9 cellular contexts compared by ENCODE assay signal in the genomic region with DNA sequence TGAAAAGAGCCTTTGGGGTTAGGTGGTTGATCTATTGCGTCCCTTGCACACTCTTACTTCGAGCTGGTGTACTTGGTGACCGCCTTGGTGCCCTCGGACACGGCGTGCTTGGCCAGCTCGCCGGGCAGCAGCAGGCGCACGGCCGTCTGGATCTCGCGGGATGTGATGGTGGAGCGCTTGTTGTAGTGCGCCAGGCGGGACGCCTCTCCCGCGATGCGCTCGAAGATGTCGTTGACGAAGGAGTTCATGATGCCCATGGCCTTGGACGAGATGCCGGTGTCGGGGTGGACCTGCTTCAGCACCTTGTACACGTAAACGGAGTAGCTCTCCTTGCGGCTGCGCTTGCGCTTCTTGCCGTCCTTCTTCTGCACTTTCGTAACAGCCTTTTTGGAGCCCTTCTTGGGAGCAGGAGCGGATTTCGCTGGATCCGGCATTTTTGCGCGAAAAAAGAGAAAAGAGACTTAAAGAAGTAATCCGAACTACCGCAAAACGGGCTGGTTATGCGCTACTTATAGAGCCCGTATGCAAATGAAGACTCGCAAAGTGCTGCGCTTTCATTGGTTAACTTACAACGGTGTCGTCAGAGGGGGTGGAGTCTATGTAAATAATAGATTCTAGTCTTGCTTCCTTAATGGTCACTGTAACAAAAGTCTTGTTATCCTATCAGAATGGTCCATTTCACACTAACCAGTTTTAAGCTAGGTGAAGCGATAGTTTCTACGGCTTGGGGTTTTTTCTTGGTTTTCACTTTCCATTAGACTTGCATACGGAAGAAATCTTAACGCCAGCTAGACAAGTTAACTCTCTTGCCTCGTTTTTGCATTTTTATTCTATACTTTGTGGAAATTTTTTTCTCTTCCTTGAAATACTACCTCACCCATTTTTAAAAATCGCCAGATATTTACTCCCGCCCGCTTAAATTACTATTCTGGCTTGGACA. TPM values are rescaled to one million over a fixed set of nuclear protein-coding genes. Genes with fewer than 3 reads are reported as not detected.
DNase-seq lines count a peak whose midpoint lies in the region; ATAC-seq, FAIRE-seq and TF ChIP-seq lines count a peak whose summit lies in the region.
"Not testable (repeated sequence)": the region's sequence is repeated elsewhere in the genome, so short reads cannot be mapped to it uniquely, and the experiment has no call there.
"Had no signal": no experiment of that assay in that cellular context is flagged by ENCODE, and none has a peak within 500 bp of the region (broad histone marks: within the 10 kb centered on the region; RNA-seq: fewer than 3 reads in every experiment).

No MANE protein-coding gene starts in this region.

- in situ Hi-C loops in HepG2 (cut with HindIII; ENCODE audit: extremely low pct_ligation_motif_present, low pct_unique_long_range_greater_than_20kb): not testable (repeated sequence)

- TF ChIP-seq CTCF in HepG2 (CRISPR knock-in tag; IDR thresholded peaks at IDR 0.05): not testable (repeated sequence)

- peak overlapping the region; percentile 75 for H3K4me2 ChIP-seq in BLaER1
- peak overlapping the region; percentile 45; the same call in 1 of the 2 replicates for H3K4me2 ChIP-seq in HepG2 (ENCODE audit: low read depth, low read length)

- not testable (repeated sequence) for TF ChIP-seq EP300 in HepG2 (IDR thresholded peaks at IDR 0.05; ENCODE audit: low read depth in 2 of 2, low read length in 2 of 2); HepG2 (CRISPR knock-in tag; IDR thresholded peaks at IDR 0.05; ENCODE audit: borderline replicate concordance)

- WGBS in HepG2 (ENCODE audit: low lambda C conversion rate): 46% methylated on average over 51 of the region's 55 CpGs

- not testable (repeated sequence) for FAIRE-seq in HepG2 (lab: Jason Lieb, UNC)

- TF ChIP-seq RAD21 in HepG2 (CRISPR knock-in tag; IDR thresholded peaks at IDR 0.05): not testable (repeated sequence)

- H3K27me3 ChIP-seq in BLaER1; HepG2 (ENCODE audit: control insufficient read depth in 1 of 2, insufficient read depth in 2 of 2, low read length in 2 of 2): not testable (repeated sequence)

- H4K20me1 ChIP-seq in BLaER1; HepG2 (ENCODE audit: insufficient read depth, low read length): not testable (repeated sequence)

- not testable (repeated sequence) for H3K27me3 Mint-ChIP-seq in activated CD4-positive, alpha-beta T cell treated with anti-CD3 and anti-CD28 coated beads, Interleukin-2, amount 10 ng/mL, durations not matched to agents 24 days and 14 days; dendritic cell treated with granulocyte-macrophage colony-stimulating factor and Interleukin-4, amounts not matched to agents 40 ng/mL and 50 ng/mL, for 4 days

- H3K27ac Mint-ChIP-seq in activated CD4-positive, alpha-beta T cell treated with anti-CD3 and anti-CD28 coated beads, Interleukin-2, amount 10 ng/mL, durations not matched to agents 24 days and 14 days: peak overlapping the region; percentile 98
- peak overlapping the region; percentile 94 for H3K27ac Mint-ChIP-seq in dendritic cell treated with granulocyte-macrophage colony-stimulating factor and Interleukin-4, amounts not matched to agents 40 ng/mL and 50 ng/mL, for 4 days

- peaks cover 13% of the 10 kb centered on the region for H3K4me1 Mint-ChIP-seq in activated CD4-positive, alpha-beta T cell treated with anti-CD3 and anti-CD28 coated beads, Interleukin-2, amount 10 ng/mL, durations not matched to agents 24 days and 14 days
- not testable (repeated sequence) for H3K4me1 Mint-ChIP-seq in dendritic cell treated with granulocyte-macrophage colony-stimulating factor and Interleukin-4, amounts not matched to agents 40 ng/mL and 50 ng/mL, for 4 days (ENCODE audit: low read depth)

- peak; percentile 99 for DNase-seq in NCI-H526 treated with DMSO at 0.1 percent for 48 hours (lab: John Stamatoyannopoulos, UW)
- peak; percentile 96 for DNase-seq in activated CD4-positive, alpha-beta T cell treated with anti-CD3 and anti-CD28 coated beads, Interleukin-2, amount 10 ng/mL, durations not matched to agents 24 days and 14 days
- DNase-seq in HepG2 (ENCODE audit: low spot score): peak; percentile 77
- DNase-seq in stimulated activated CD4-positive, alpha-beta T cell treated with anti-CD3 and anti-CD28 coated beads, Interleukin-2, amount 100 ng/mL, for 24 hours: peak; percentile 74 to 75

- POLR2A ChIA-PET in HepG2 (lab: Yijun Ruan, JAX): interaction anchor here (1.2 to 2.1 kb wide), 2 partner anchors 74 to 75 kb away, joined by 3 to 4 read pairs; a partner anchor contains a TSS

- ATAC-seq in GM19351 (IDR thresholded peaks at IDR 0.05; ENCODE audit: unreplicated experiment): peak; percentile 78
- ATAC-seq in HG03469 (IDR thresholded peaks at IDR 0.05; ENCODE audit: unreplicated experiment): peak; percentile 75
- ATAC-seq in HepG2: peak; percentile 81

- not testable (repeated sequence) for H3K36me3 Mint-ChIP-seq in activated CD4-positive, alpha-beta T cell treated with anti-CD3 and anti-CD28 coated beads, Interleukin-2, amount 10 ng/mL, durations not matched to agents 24 days and 14 days (ENCODE audit: low read depth); dendritic cell treated with granulocyte-macrophage colony-stimulating factor and Interleukin-4, amounts not matched to agents 40 ng/mL and 50 ng/mL, for 4 days (ENCODE audit: low read depth)

- BruUV-seq in HepG2 (replicated peaks; lab: Mats Ljungman, UMichigan): TSS peak; percentile 92

- H3K27ac ChIP-seq in BLaER1: peak overlapping the region; percentile 71
- H3K27ac ChIP-seq in HepG2 (ENCODE audit: extremely low read length, insufficient read depth, low read length): peak overlapping the region; percentile 50

- TF ChIP-seq POLR2A in HepG2 (IDR thresholded peaks at IDR 0.05; ENCODE audit: insufficient read depth in 1 of 2, low read depth in 2 of 2, low read length in 2 of 2): peak in 1 of 2 experiments; percentile 66

- not testable (repeated sequence) for H3K9me3 Mint-ChIP-seq in activated CD4-positive, alpha-beta T cell treated with anti-CD3 and anti-CD28 coated beads, Interleukin-2, amount 10 ng/mL, durations not matched to agents 24 days and 14 days; dendritic cell treated with granulocyte-macrophage colony-stimulating factor and Interleukin-4, amounts not matched to agents 40 ng/mL and 50 ng/mL, for 4 days

- not testable (repeated sequence) for H3K79me2 ChIP-seq in HepG2 (ENCODE audit: insufficient read depth, low read length)

- CTCF ChIA-PET in HepG2 (lab: Yijun Ruan, JAX; ENCODE audit: low intra/inter-chr PET ratio, low total read pairs): not testable (repeated sequence)

- intact Hi-C loops in activated CD4-positive, alpha-beta T cell treated with anti-CD3 and anti-CD28 coated beads, Interleukin-2, amount 10 ng/mL, durations not matched to agents 24 days and 14 days (cut with micrococcal nuclease); dendritic cell treated with granulocyte-macrophage colony-stimulating factor and Interleukin-4, amounts not matched to agents 40 ng/mL and 50 ng/mL, for 4 days (cut with micrococcal nuclease); HepG2 (cut with micrococcal nuclease; ENCODE audit: unreplicated experiment): not testable (repeated sequence)

- H2AFZ ChIP-seq in HepG2 (ENCODE audit: low read length): not testable (repeated sequence)

- H3K36me3 ChIP-seq in BLaER1; HepG2 (replicated peaks in 1 of 2; ENCODE audit: control insufficient read depth in 1 of 2, insufficient read depth in 2 of 2, low read length in 2 of 2): not testable (repeated sequence)

- H3K4me3 Mint-ChIP-seq in activated CD4-positive, alpha-beta T cell treated with anti-CD3 and anti-CD28 coated beads, Interleukin-2, amount 10 ng/mL, durations not matched to agents 24 days and 14 days: peak overlapping the region; percentile 88
- H3K4me3 Mint-ChIP-seq in dendritic cell treated with granulocyte-macrophage colony-stimulating factor and Interleukin-4, amounts not matched to agents 40 ng/mL and 50 ng/mL, for 4 days: peak overlapping the region; percentile 80

- not testable (repeated sequence) for H3K4me1 ChIP-seq in BLaER1; HepG2 (ENCODE audit: insufficient read depth, low read length)

- H3K4me3 ChIP-seq in BLaER1 (peak overlapping the region; percentile 65), HepG2 (replicated peaks in 1 of 3; ENCODE audit: insufficient read depth in 1 of 3, low read depth in 2 of 3, low read length in 3 of 3) (peak overlapping the region in 2 of 3 experiments; percentile 5 to 16; a peak in 2 of 6 replicates)

- H3K9ac ChIP-seq in BLaER1: peak overlapping the region; percentile 78; the same call in 1 of the 2 replicates
- H3K9ac ChIP-seq in HepG2 (ENCODE audit: insufficient read depth, low read depth, low read length): not testable (repeated sequence)

- H3K9me3 ChIP-seq in BLaER1; HepG2 (ENCODE audit: low read length): not testable (repeated sequence)

TF ChIP-seq in HepG2, 621 proteins besides CTCF, POLR2A, EP300 and RAD21 (continues in another document):
- TF ChIP-seq CREB1 (IDR thresholded peaks at IDR 0.05): not testable (repeated sequence)
- TF ChIP-seq CREB1 (CRISPR knock-in tag; IDR thresholded peaks at IDR 0.05): peak; percentile 51

RNA-seq across cellular contexts. Expression of gene FCGR1A, which starts 29.7 kb away (rescaled TPM):
- not detected in 2 replicates for total RNA-seq in activated CD4-positive, alpha-beta T cell treated with anti-CD3 and anti-CD28 coated beads, Interleukin-2, amount 10 ng/mL, durations not matched to agents 24 days and 14 days
- not detected in 2 replicates for total RNA-seq in HepG2 (2016; rRNA removed; fragmentation: Illumina TruSeq; extraction: Trizol)
- not detected in 2 replicates for total RNA-seq in HepG2 (2016; cell fraction: cytosol; rRNA removed; fragmentation: Illumina TruSeq; extraction: Trizol; ENCODE audit: low read depth)
- total RNA-seq in HepG2 (2016; cell fraction: insoluble cytoplasmic fraction; rRNA removed; fragmentation: Illumina TruSeq; extraction: Trizol): not detected in 2 replicates
- not detected in 2 replicates for total RNA-seq in HepG2 (2016; cell fraction: membrane; rRNA removed; fragmentation: Illumina TruSeq; extraction: Trizol)
- not detected in 2 replicates for total RNA-seq in HepG2 (2016; cell fraction: nucleus; rRNA removed; fragmentation: Illumina TruSeq; extraction: Trizol)
- not detected in 2 replicates for polyA plus RNA-seq in HepG2 (2011; rRNA removed)
- not detected in 2 replicates for polyA plus RNA-seq in HepG2 (2011; cell fraction: cytosol; rRNA removed)
- polyA plus RNA-seq in HepG2 (2011; cell fraction: nucleus; rRNA removed): not detected in 2 replicates
- not detected in 2 replicates for polyA plus RNA-seq in HepG2 (2012)
- not detected in 2 replicates for polyA plus RNA-seq in HepG2 (2016; cell fraction: cytosol; fragmentation: Illumina TruSeq; extraction: Trizol; ENCODE audit: low read depth)
- polyA plus RNA-seq in HepG2 (2016; cell fraction: insoluble cytoplasmic fraction; fragmentation: Illumina TruSeq; extraction: Trizol; ENCODE audit: low read depth): not detected in 2 replicates
- polyA plus RNA-seq in HepG2 (2016; cell fraction: membrane; fragmentation: Illumina TruSeq; extraction: Trizol; ENCODE audit: low read depth): not detected in 2 replicates
- polyA plus RNA-seq in HepG2 (2016; cell fraction: nucleus; fragmentation: Illumina TruSeq; extraction: Trizol; ENCODE audit: insufficient read depth, low read depth): not detected in 2 replicates
- 0.06 TPM in 1 of 2 replicates, not detected in the other for polyA minus RNA-seq in HepG2 (2011; rRNA and poly(A)+ RNA removed; ENCODE audit: low replicate concordance)
- not detected in 2 replicates for polyA minus RNA-seq in HepG2 (2011; cell fraction: cytosol; rRNA and poly(A)+ RNA removed)
- not detected in 2 replicates for polyA minus RNA-seq in HepG2 (2011; cell fraction: nucleus; rRNA and poly(A)+ RNA removed)
- total RNA-seq: T-helper 2 cell treated with Interferon-gamma antibody and Interleukin-4, amounts not matched to agents 100 ng/mL and 5 ng/mL, for 36 hours had no signal

Comparison
In these comparisons a context has a peak if more than half of its experiments do, and no peak if none do; other contexts are left out.
1. Peak in every context shown above with its lines: DNase-seq, ATAC-seq, H3K4me3 ChIP-seq and H3K27ac ChIP-seq.